8 cellular contexts compared by ENCODE assay signal in genomic region chr3:71754610-71755253, GRCh38. TPM values are rescaled to one million over a fixed set of nuclear protein-coding genes. Genes with fewer than 3 reads are reported as not detected.
DNase-seq lines count a peak whose midpoint lies in the region; TF ChIP-seq lines count a peak whose summit lies in the region.

No MANE protein-coding gene starts in this region.

- H3K27me3 ChIP-seq in MG63 (no peaks in the 10 kb centered on the region), neutrophil (no peaks in the 10 kb centered on the region)

- H3K9me3 ChIP-seq in MG63 (no peaks in the 10 kb centered on the region), neutrophil (no peaks in the 10 kb centered on the region)

- peaks cover 20 to 28% (median 24%) of the 10 kb centered on the region in 3 donors for H3K27me3 Mint-ChIP-seq in CD14-positive monocyte (ENCODE audit: low read depth in 3 of 3)

- TF ChIP-seq CTCF in CD14-positive monocyte (IDR thresholded peaks at IDR 0.05) (no peak), epithelial cell of proximal tubule (conservative IDR thresholded peaks at IDR 0.05; ENCODE audit: low read depth, low read length) (no peak), neutrophil (IDR thresholded peaks at IDR 0.05) (no peak)

- H3K36me3 ChIP-seq in MG63: no peaks in the 10 kb centered on the region
- no peaks in the 10 kb centered on the region for H3K36me3 ChIP-seq in neutrophil

- H3K9me3 Mint-ChIP-seq in CD14-positive monocyte: peaks cover 0 to 4% (median 0%) of the 10 kb centered on the region in 7 donors

- peaks cover 15 to 21% of the 10 kb centered on the region in 2 donors for H3K36me3 Mint-ChIP-seq in CD14-positive monocyte

- peaks cover 51% of the 10 kb centered on the region for H3K4me1 Mint-ChIP-seq in CD14-positive monocyte

- H3K4me1 ChIP-seq in neutrophil (ENCODE audit: control insufficient read depth in 1 of 2, insufficient read depth in 1 of 2, low read depth in 1 of 2, low read length in 1 of 2): peaks cover 57 to 59% of the 10 kb centered on the region in 2 experiments

- peak overlapping the region in 6 of 7 donors; percentile 62 to 96 (median 90) for H3K27ac Mint-ChIP-seq in CD14-positive monocyte

- H3K4me3 ChIP-seq in MG63 (peak overlapping the region; percentile 37), epithelial cell of proximal tubule (ENCODE audit: low read depth, low read length) (peak overlapping the region; percentile 44), neutrophil (ENCODE audit: low read depth in 1 of 2, low read length in 1 of 2) (peak overlapping the region; percentile 81 to 82)

- H3K4me3 Mint-ChIP-seq in CD14-positive monocyte: peak overlapping the region; percentile 87 to 91

- DNase-seq in CD14-positive monocyte (ENCODE audit: low spot score) (no peak), MG63 (no peak), epithelial cell of proximal tubule (ENCODE audit: low read depth) (no peak), RPMI8226 (no peak), EL (no peak), GM19240 (ENCODE audit: insufficient read length, low spot score) (no peak), HCEC 1CT (no peak)

- H3K27ac ChIP-seq in neutrophil: peak overlapping the region; percentile 91

- intact Hi-C loops in CD14-positive monocyte (cut with micrococcal nuclease): loop anchor here in 1 of 2 donors (5.0 kb wide), 1 partner anchor 38 kb away; no protein-coding TSS in a partner anchor

RNA-seq across cellular contexts. Expression of gene GPR27, which starts 1.1 kb away (rescaled TPM):
- 10 to 100 TPM in 1 of 2 donors, 1 to 10 TPM in 1; 6.6 to 19.6 TPM for polyA plus RNA-seq in CD14-positive monocyte
- 7.0 and 8.5 TPM in 2 replicates for total RNA-seq in MG63 (2014; rRNA removed; shearing (Covaris generic); ENCODE audit: low replicate concordance)
- 1.2 and 3.9 TPM in 2 replicates for total RNA-seq in epithelial cell of proximal tubule

RNA-seq across cellular contexts. Expression of gene EIF4E3, which starts 29.5 kb away (rescaled TPM):
- 100 to 1,000 TPM in 1 of 2 donors, 10 to 100 TPM in 1; 58.6 to 111 TPM for polyA plus RNA-seq in CD14-positive monocyte
- 2.9 and 4.4 TPM in 2 replicates for total RNA-seq in MG63 (2014; rRNA removed; shearing (Covaris generic); ENCODE audit: low replicate concordance)
- 2.5 and 2.7 TPM in 2 replicates for total RNA-seq in epithelial cell of proximal tubule

RNA-seq across cellular contexts. Expression of gene PROK2, which starts 30.2 kb away (rescaled TPM):
- 10 to 100 TPM; 25.4 to 81.7 TPM for polyA plus RNA-seq in CD14-positive monocyte
- not detected in 2 replicates for total RNA-seq in MG63 (2014; rRNA removed; shearing (Covaris generic); ENCODE audit: low replicate concordance)
- total RNA-seq in epithelial cell of proximal tubule: not detected in 2 replicates
